ENCODE assay signal across 19 cellular contexts in genomic region chr16:67760831-67761230, GRCh38. TPM values are rescaled to one million over a fixed set of nuclear protein-coding genes. Genes with fewer than 3 reads are reported as not detected.
A peak's percentile ranks its signal among the peaks of the same experiment; 100 is the strongest.
DNase-seq lines count a peak whose midpoint lies in the region; ATAC-seq and TF ChIP-seq lines count a peak whose summit lies in the region.
"Had no signal": no experiment of that assay in that cellular context is flagged by ENCODE, and none has a peak within 500 bp of the region (broad histone marks: within the 10 kb centered on the region; RNA-seq: fewer than 3 reads in every experiment).

No MANE protein-coding gene starts in this region.

- POLR2A ChIA-PET in activated CD8-positive, alpha-beta T cell treated with anti-CD3 and anti-CD28 coated beads, Interleukin-2, amount 10 ng/mL, durations not matched to agents 7 days and 5 days (lab: Charles Lee) = no interaction called here
- POLR2A ChIA-PET in activated CD8-positive, alpha-beta T cell treated with anti-CD3 and anti-CD28 coated beads for 36 hours (lab: Charles Lee) = no interaction called here

- H3K36me3 ChIP-seq in esophagus squamous epithelium (peaks cover 7 to 66% (median 13%) of the 10 kb centered on the region in 3 donors), psoas muscle (ENCODE audit: insufficient read depth in 1 of 2, low read depth in 1 of 2) (peaks cover 0 to 15% of the 10 kb centered on the region in 2 donors)
- H3K36me3 ChIP-seq: SJSA1 had no signal

- peaks cover 6% of the 10 kb centered on the region for H3K36me3 Mint-ChIP-seq in activated CD8-positive, alpha-beta T cell treated with anti-CD3 and anti-CD28 coated beads, Interleukin-2, amount 10 ng/mL, durations not matched to agents 7 days and 5 days (ENCODE audit: low read depth)
- H3K36me3 Mint-ChIP-seq in activated CD8-positive, alpha-beta T cell treated with anti-CD3 and anti-CD28 coated beads for 36 hours (ENCODE audit: low read depth) = peaks cover 1% of the 10 kb centered on the region
- peaks cover 4% of the 10 kb centered on the region for H3K36me3 Mint-ChIP-seq in T-helper 17 cell (ENCODE audit: low read depth)

- H3K27ac ChIP-seq in esophagus squamous epithelium (peak overlapping the region in 3 of 4 donors; percentile 28 to 71 (median 63)), psoas muscle (peak overlapping the region; percentile 50)
- H3K27ac ChIP-seq: GM23248, SJSA1 had no signal

- peaks cover 0 to 18% (median 5%) of the 10 kb centered on the region in 3 donors for H3K4me1 ChIP-seq in esophagus squamous epithelium
- H3K4me1 ChIP-seq in psoas muscle = peaks cover 20% of the 10 kb centered on the region
- H3K4me1 ChIP-seq: Caco-2, SJSA1 had no signal

- H3K9me3 ChIP-seq in T-helper 17 cell (ENCODE audit: control insufficient read depth, low read length, poor library complexity, severe bottlenecking) = no peaks in the 10 kb centered on the region
- H3K9me3 ChIP-seq in esophagus squamous epithelium = no peaks in the 10 kb centered on the region
- no peaks in the 10 kb centered on the region for H3K9me3 ChIP-seq in psoas muscle
- H3K9me3 ChIP-seq: Caco-2, SJSA1 had no signal

- H3K9me3 Mint-ChIP-seq in activated CD8-positive, alpha-beta T cell treated with anti-CD3 and anti-CD28 coated beads, Interleukin-2, amount 10 ng/mL, durations not matched to agents 7 days and 5 days (ENCODE audit: insufficient read depth) = no peaks in the 10 kb centered on the region
- H3K9me3 Mint-ChIP-seq in activated CD8-positive, alpha-beta T cell treated with anti-CD3 and anti-CD28 coated beads for 36 hours = no peaks in the 10 kb centered on the region

- intact Hi-C loops in activated CD8-positive, alpha-beta T cell treated with anti-CD3 and anti-CD28 coated beads for 36 hours (cut with micrococcal nuclease) = no loop called here
- intact Hi-C loops in esophagus squamous epithelium (cut with DNase I) = no loop called here
- intact Hi-C loops in psoas muscle (cut with DNase I) = no loop called here

- H3K27me3 ChIP-seq in esophagus squamous epithelium = no peaks in the 10 kb centered on the region
- H3K27me3 ChIP-seq in psoas muscle (ENCODE audit: insufficient read depth in 3 of 3, low read length in 2 of 3) = no peaks in the 10 kb centered on the region
- H3K27me3 ChIP-seq: dorsolateral prefrontal cortex, SJSA1 had no signal

- H3K4me3 ChIP-seq in esophagus squamous epithelium = no peak overlapping the region
- no peak overlapping the region for H3K4me3 ChIP-seq in psoas muscle
- H3K4me3 ChIP-seq: dorsolateral prefrontal cortex, GM23248, SJSA1 had no signal

- no peak overlapping the region for H3K4me3 Mint-ChIP-seq in activated CD8-positive, alpha-beta T cell treated with anti-CD3 and anti-CD28 coated beads, Interleukin-2, amount 10 ng/mL, durations not matched to agents 7 days and 5 days
- no peak overlapping the region for H3K4me3 Mint-ChIP-seq in activated CD8-positive, alpha-beta T cell treated with anti-CD3 and anti-CD28 coated beads for 36 hours
- no peak overlapping the region for H3K4me3 Mint-ChIP-seq in T-helper 17 cell

- no peak for DNase-seq in activated CD8-positive, alpha-beta T cell treated with anti-CD3 and anti-CD28 coated beads, Interleukin-2, amount 10 ng/mL, durations not matched to agents 7 days and 5 days
- DNase-seq in activated CD8-positive, alpha-beta T cell treated with anti-CD3 and anti-CD28 coated beads for 36 hours = no peak
- no peak for DNase-seq in T-helper 17 cell
- DNase-seq in esophagus squamous epithelium (lab: John Stamatoyannopoulos, UW) = no peak
- no peak for DNase-seq in psoas muscle
- no peak for DNase-seq in kidney glomerular epithelial cell (lab: John Stamatoyannopoulos, UW)
- no peak for DNase-seq in ecto neural progenitor cell (ENCODE audit: low spot score)
- DNase-seq: activated CD8-positive, alpha-beta memory T cell treated with anti-CD3 and anti-CD28 coated beads for 24 hours; activated naive CD4-positive, alpha-beta T cell treated with Interleukin-2 at 50 U/mL for 16 hours; Caco-2; GM23248; hippocampal formation; KG1; left cardiac atrium; NCI-H1092; NCI-H69 had no signal

- H3K4me1 Mint-ChIP-seq in activated CD8-positive, alpha-beta T cell treated with anti-CD3 and anti-CD28 coated beads, Interleukin-2, amount 10 ng/mL, durations not matched to agents 7 days and 5 days (ENCODE audit: low read depth) = peaks cover 14% of the 10 kb centered on the region
- peaks cover 9% of the 10 kb centered on the region for H3K4me1 Mint-ChIP-seq in activated CD8-positive, alpha-beta T cell treated with anti-CD3 and anti-CD28 coated beads for 36 hours (ENCODE audit: low read depth)
- peaks cover 21% of the 10 kb centered on the region for H3K4me1 Mint-ChIP-seq in T-helper 17 cell

- CTCF ChIA-PET in activated CD8-positive, alpha-beta T cell treated with anti-CD3 and anti-CD28 coated beads, Interleukin-2, amount 10 ng/mL, durations not matched to agents 7 days and 5 days (lab: Charles Lee) = interaction anchor here (0.7 to 1.6 kb wide), 4 partner anchors 9 to 152 kb away, joined by 3 to 7 read pairs (median 4); no protein-coding TSS in a partner anchor
- CTCF ChIA-PET in activated CD8-positive, alpha-beta T cell treated with anti-CD3 and anti-CD28 coated beads for 36 hours (lab: Charles Lee) = interaction anchor here (1.1 kb wide), 1 partner anchor 88 kb away, joined by 3 read pairs; no protein-coding TSS in a partner anchor

- no peaks in the 10 kb centered on the region for H3K27me3 Mint-ChIP-seq in activated CD8-positive, alpha-beta T cell treated with anti-CD3 and anti-CD28 coated beads, Interleukin-2, amount 10 ng/mL, durations not matched to agents 7 days and 5 days (ENCODE audit: low read depth)
- H3K27me3 Mint-ChIP-seq in activated CD8-positive, alpha-beta T cell treated with anti-CD3 and anti-CD28 coated beads for 36 hours = no peaks in the 10 kb centered on the region
- H3K27me3 Mint-ChIP-seq in T-helper 17 cell = no peaks in the 10 kb centered on the region

- peak overlapping the region; percentile 34 for H3K27ac Mint-ChIP-seq in activated CD8-positive, alpha-beta T cell treated with anti-CD3 and anti-CD28 coated beads, Interleukin-2, amount 10 ng/mL, durations not matched to agents 7 days and 5 days
- H3K27ac Mint-ChIP-seq in activated CD8-positive, alpha-beta T cell treated with anti-CD3 and anti-CD28 coated beads for 36 hours = no peak overlapping the region
- peak overlapping the region; percentile 88 for H3K27ac Mint-ChIP-seq in T-helper 17 cell

- TF ChIP-seq POLR2A in esophagus squamous epithelium (IDR thresholded peaks at IDR 0.05) = no peak

- 57 to 67% methylated on average over 5 of the region's 5 CpGs for WGBS in esophagus squamous epithelium, 2 donors
- 81 to 91% (median 83%) methylated on average over 5 of the region's 5 CpGs for WGBS in psoas muscle, 3 donors

- TF ChIP-seq CTCF in activated CD8-positive, alpha-beta T cell treated with anti-CD3 and anti-CD28 coated beads for 36 hours (IDR thresholded peaks at IDR 0.05) = no peak
- TF ChIP-seq CTCF in esophagus squamous epithelium (IDR thresholded peaks at IDR 0.05) = no peak
- TF ChIP-seq CTCF in psoas muscle (IDR thresholded peaks at IDR 0.05) = no peak

- no peak for ATAC-seq in activated CD8-positive, alpha-beta T cell treated with anti-CD3 and anti-CD28 coated beads, Interleukin-2, amount 10 ng/mL, durations not matched to agents 7 days and 5 days
- ATAC-seq in activated CD8-positive, alpha-beta T cell treated with anti-CD3 and anti-CD28 coated beads for 36 hours = no peak
- ATAC-seq in T-helper 17 cell = no peak
- ATAC-seq in psoas muscle = no peak
- ATAC-seq in GM21529 (IDR thresholded peaks at IDR 0.05; ENCODE audit: unreplicated experiment) = no peak
- ATAC-seq: left cardiac atrium had no signal

RNA-seq across cellular contexts. Expression of gene GFOD2, which starts 41.7 kb away (rescaled TPM):
- total RNA-seq in activated CD8-positive, alpha-beta T cell treated with anti-CD3 and anti-CD28 coated beads, Interleukin-2, amount 10 ng/mL, durations not matched to agents 7 days and 5 days = 10 to 100 TPM; 12.5 to 14.0 TPM
- total RNA-seq in activated CD8-positive, alpha-beta T cell treated with anti-CD3 and anti-CD28 coated beads for 36 hours = 10 to 100 TPM; 11.6 to 14.1 TPM
- total RNA-seq in T-helper 17 cell (10 to 100 TPM; 11.7 to 14.7 TPM), esophagus squamous epithelium (10 to 100 TPM; 26.1 to 63.3 (median 37.3) TPM), psoas muscle (10 to 100 TPM in 1 of 4 donors, 1 to 10 TPM in 3; 8.0 to 11.3 (median 9.0) TPM)
- polyA plus RNA-seq in psoas muscle = 10 to 100 TPM; 12.2 to 17.3 (median 17.0) TPM

RNA-seq across cellular contexts. Expression of gene RANBP10, which starts 45.5 kb away (rescaled TPM):
- 10 to 100 TPM; 25.9 to 30.5 TPM for total RNA-seq in activated CD8-positive, alpha-beta T cell treated with anti-CD3 and anti-CD28 coated beads, Interleukin-2, amount 10 ng/mL, durations not matched to agents 7 days and 5 days
- total RNA-seq in activated CD8-positive, alpha-beta T cell treated with anti-CD3 and anti-CD28 coated beads for 36 hours = 10 to 100 TPM; 15.9 to 18.9 TPM
- total RNA-seq in T-helper 17 cell (10 to 100 TPM; 29.8 to 30.4 TPM), esophagus squamous epithelium (10 to 100 TPM in 2 of 4 donors, 1 to 10 TPM in 2; 6.4 to 12.9 (median 10.8) TPM), psoas muscle (10 to 100 TPM; 17.6 to 27.9 (median 25.2) TPM)
- 10 to 100 TPM in 2 of 3 donors, 1 to 10 TPM in 1; 9.1 to 16.3 (median 11.1) TPM for polyA plus RNA-seq in psoas muscle

RNA-seq across cellular contexts. Expression of gene TSNAXIP1, which starts 45.9 kb away (rescaled TPM):
- under 1 TPM; 0.47 to 0.63 TPM for total RNA-seq in activated CD8-positive, alpha-beta T cell treated with anti-CD3 and anti-CD28 coated beads, Interleukin-2, amount 10 ng/mL, durations not matched to agents 7 days and 5 days
- total RNA-seq in activated CD8-positive, alpha-beta T cell treated with anti-CD3 and anti-CD28 coated beads for 36 hours = under 1 TPM; 0.40 to 0.47 TPM
- total RNA-seq in T-helper 17 cell = under 1 TPM; 0.62 to 0.63 TPM
- under 1 TPM; 0.15 to 0.97 (median 0.72) TPM for total RNA-seq in esophagus squamous epithelium
- total RNA-seq in psoas muscle = under 1 TPM; 0.29 to 0.88 (median 0.60) TPM
- 1 to 10 TPM in 1 of 3 donors, under 1 TPM in 2; 0.27 to 1.4 (median 0.65) TPM for polyA plus RNA-seq in psoas muscle
